In the genomic region with DNA sequence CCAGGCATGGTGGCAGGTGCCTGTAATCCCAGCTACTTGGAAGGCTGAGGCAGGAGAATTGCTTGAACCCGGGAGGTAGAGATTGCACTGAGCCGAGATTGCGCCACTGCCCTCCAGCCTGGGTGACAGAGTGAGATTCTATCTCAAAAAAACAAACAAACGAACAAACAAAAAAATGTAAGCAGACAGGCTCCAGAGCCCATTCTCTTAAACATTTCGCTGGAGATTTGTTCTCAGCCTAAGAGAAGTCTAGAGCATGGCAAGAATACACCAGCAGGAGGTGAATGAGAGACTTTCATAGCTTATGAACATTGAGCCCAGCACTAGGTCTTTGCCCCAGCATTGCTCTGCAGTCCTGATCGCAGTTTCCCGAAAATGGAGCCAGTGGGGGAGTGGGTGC, we compare ENCODE assay signal across 30 cellular contexts.
DNase-seq lines count a peak whose midpoint lies in the region; ATAC-seq and TF ChIP-seq lines count a peak whose summit lies in the region.
"Had no signal": no experiment of that assay in that cellular context is flagged by ENCODE, and none has a peak within 500 bp of the region (broad histone marks: within the 10 kb centered on the region; RNA-seq: fewer than 3 reads in every experiment).

No MANE protein-coding gene starts in this region.

- H3K27me3 ChIP-seq in PC-3 (ENCODE audit: low read length), result peaks cover 6% of the 10 kb centered on the region; the same call in 1 of the 2 replicates
- H3K27me3 ChIP-seq in liver (ENCODE audit: control insufficient read depth in 4 of 4, insufficient read depth in 4 of 4, low read length in 3 of 4), result no peaks in the 10 kb centered on the region
- H3K27me3 ChIP-seq: hepatocyte, ovary had no signal

- CTCF ChIA-PET in PC-3 (lab: Charles Lee), result interaction anchor here (0.6 to 0.8 kb wide), 2 partner anchors 34 to 40 kb away, joined by 3 read pairs; no protein-coding TSS in a partner anchor

- ATAC-seq in PC-3 (peak; percentile 47), GM21619 (IDR thresholded peaks at IDR 0.05; ENCODE audit: unreplicated experiment) (no peak), GM21381 (IDR thresholded peaks at IDR 0.05; ENCODE audit: unreplicated experiment) (no peak), GM18505 (IDR thresholded peaks at IDR 0.05; ENCODE audit: unreplicated experiment) (no peak)
- ATAC-seq: activated CD4-positive, CD25-positive, alpha-beta regulatory T cell treated with anti-CD3 and anti-CD28 coated beads, Interleukin-2, amount 50 U/mL, for 24 hours; gastrocnemius medialis; natural killer cell; stimulated activated naive B cell treated with anti-CD40 and anti-IgM and Interleukin-4, amounts not matched to agents 10 μg/mL and 1 μg/mL and 100 μg/mL, for 72 hours; T-cell had no signal

- no TSS peak for BruUV-seq in PC-3 (replicated peaks; lab: Mats Ljungman, UMichigan)

- no peaks in the 10 kb centered on the region for H3K9me3 ChIP-seq in PC-3 (ENCODE audit: low read length)
- no peaks in the 10 kb centered on the region for H3K9me3 ChIP-seq in liver (ENCODE audit: control insufficient read depth in 4 of 4, low read length in 3 of 4)
- H3K9me3 ChIP-seq: gastrocnemius medialis, ovary, suprapubic skin had no signal

- no peaks in the 10 kb centered on the region for H4K20me1 ChIP-seq in PC-3 (ENCODE audit: low read length)

- H3F3A ChIP-seq in PC-3 (ENCODE audit: low read length, unreplicated experiment), result peaks cover 4% of the 10 kb centered on the region

- H3K9ac ChIP-seq in PC-3 (ENCODE audit: low read length) (no peak overlapping the region), liver (ENCODE audit: low read depth in 1 of 2, low read length in 2 of 2) (no peak overlapping the region)

- peak; percentile 6 to 66 for TF ChIP-seq RAD21 in liver (IDR thresholded peaks at IDR 0.05)

- H3K79me2 ChIP-seq in PC-3 (ENCODE audit: low read length), result no peaks in the 10 kb centered on the region
- H3K79me2 ChIP-seq: hepatocyte had no signal

- H3K27ac ChIP-seq in PC-3 (ENCODE audit: low read length), result peak overlapping the region; percentile 25; the same call in 1 of the 2 replicates
- no peak overlapping the region for H3K27ac ChIP-seq in liver (ENCODE audit: low read depth in 1 of 2, low read length in 2 of 2)
- H3K27ac ChIP-seq: gastrocnemius medialis, hepatocyte, ovary, suprapubic skin had no signal

- DNase-seq in GM12864 (ENCODE audit: low read depth), result no peak
- peak; percentile 37 for DNase-seq in PC-3
- DNase-seq in T47D (ENCODE audit: low read depth in 1 of 2, low spot score in 1 of 2), result peak; percentile 43 to 90
- no peak for DNase-seq in NCI-H526 (lab: John Stamatoyannopoulos, UW)
- DNase-seq: ACHN; activated CD8-positive, alpha-beta T cell treated with anti-CD3 and anti-CD28 coated beads for 36 hours; activated effector memory CD4-positive, alpha-beta T cell treated with anti-CD3 and anti-CD28 coated beads, Interleukin-2, amount 50 U/mL, for 16 hours; activated naive CD8-positive, alpha-beta T cell treated with anti-CD3 and anti-CD28 coated beads, Interleukin-2, amount 10 ng/mL, durations not matched to agents 7 days and 5 days; C1 segment of cervical spinal cord; effector CD8-positive, alpha-beta T cell; gastrocnemius medialis; Karpas-422; midbrain; natural killer cell; NCI-H1048; NCI-H1694 treated with DMSO at 0.1 percent for 48 hours; NCI-H2171 treated with DMSO at 0.1 percent for 48 hours; NCI-H526 treated with DMSO at 0.1 percent for 48 hours; ovary; retina; stimulated activated CD4-positive, alpha-beta T cell treated with anti-CD3 and anti-CD28 coated beads, Interleukin-2, amount 100 ng/mL, for 48 hours; stimulated activated naive B cell treated with anti-CD40 and anti-IgM and Interleukin-4, amounts not matched to agents 10 μg/mL and 1 μg/mL and 100 μg/mL, for 72 hours; T-cell had no signal

- H3K4me2 ChIP-seq in PC-3 (ENCODE audit: low read length), result peak overlapping the region; percentile 53; the same call in 1 of the 2 replicates
- H3K4me2 ChIP-seq: hepatocyte had no signal

- H3K4me1 ChIP-seq in PC-3 (ENCODE audit: insufficient read depth, low read length) (peaks cover 31% of the 10 kb centered on the region), liver (ENCODE audit: control insufficient read depth in 4 of 4, insufficient read depth in 4 of 4, low read length in 3 of 4) (peaks cover 0 to 18% (median 14%) of the 10 kb centered on the region in 4 donors)
- H3K4me1 ChIP-seq: gastrocnemius medialis, suprapubic skin had no signal

- H3K36me3 ChIP-seq in PC-3 (ENCODE audit: low read depth, low read length) (no peaks in the 10 kb centered on the region), liver (ENCODE audit: control insufficient read depth in 4 of 4, insufficient read depth in 3 of 4, low read depth in 1 of 4, low read length in 3 of 4) (no peaks in the 10 kb centered on the region)
- H3K36me3 ChIP-seq: gastrocnemius medialis, ovary, suprapubic skin had no signal

- in situ Hi-C loops in T47D (cut with HindIII; ENCODE audit: low pct_unique_long_range_greater_than_20kb, low sequenced_read_pairs), result no loop called here

- intact Hi-C loops in PC-3 (cut with micrococcal nuclease), result no loop called here

- no peak for TF ChIP-seq POLR2A in GM18505 (IDR thresholded peaks at IDR 0.05; ENCODE audit: borderline replicate concordance, extremely low read depth, insufficient read depth, insufficient read length)

- H3K9me2 ChIP-seq in PC-3 (replicated peaks; ENCODE audit: low read length), result no peaks in the 10 kb centered on the region

- H3K4me3 ChIP-seq in GM12864 (ENCODE audit: low read depth, low read length) (no peak overlapping the region), PC-3 (ENCODE audit: low read length) (no peak overlapping the region), liver (ENCODE audit: low read depth in 1 of 3, low read length in 3 of 3) (no peak overlapping the region)
- H3K4me3 ChIP-seq: gastrocnemius medialis, hepatocyte, ovary, suprapubic skin had no signal

- no peak overlapping the region for H2AFZ ChIP-seq in PC-3 (ENCODE audit: low read length)
- H2AFZ ChIP-seq: hepatocyte had no signal

- TF ChIP-seq CTCF in GM12864 (IDR thresholded peaks at IDR 0.05; ENCODE audit: low read depth, low read length, missing control alignments), result peak; percentile 3
- no peak for TF ChIP-seq CTCF in PC-3 (conservative IDR thresholded peaks at IDR 0.05; ENCODE audit: low read depth, low read length)
- TF ChIP-seq CTCF in liver (IDR thresholded peaks at IDR 0.05; ENCODE audit: low read depth, low read length, missing input control), result peak; percentile 10

- POLR2A ChIA-PET in PC-3 (lab: Charles Lee; ENCODE audit: unreplicated experiment), result no interaction called here

- WGBS in liver, result 55% methylated on average over 7 of the region's 7 CpGs

TF ChIP-seq in liver, 16 proteins besides CTCF, POLR2A, EP300 and RAD21:
- TF ChIP-seq, protein P1, sequence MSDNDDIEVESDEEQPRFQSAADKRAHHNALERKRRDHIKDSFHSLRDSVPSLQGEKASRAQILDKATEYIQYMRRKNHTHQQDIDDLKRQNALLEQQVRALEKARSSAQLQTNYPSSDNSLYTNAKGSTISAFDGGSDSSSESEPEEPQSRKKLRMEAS (IDR thresholded peaks at IDR 0.05), result no peak
- TF ChIP-seq RXRA (IDR thresholded peaks at IDR 0.05), result peak in 1 of 2 donors; percentile 13

Comparison
In these comparisons a context has a peak if more than half of its experiments do, and no peak if none do; other contexts are left out.
1. DNase-seq: peak in PC-3 (single experiment) and T47D (2 of 2); none in GM12864 (single experiment) and NCI-H526 (0 of 2).